ENCODE assay signal across 8 cellular contexts in genomic region chr9:136543830-136544548, GRCh38. TPM values are rescaled to one million over a fixed set of nuclear protein-coding genes. Genes with fewer than 3 reads are reported as not detected.
DNase-seq lines count a peak whose midpoint lies in the region; ATAC-seq and FAIRE-seq lines count a peak whose summit lies in the region.

No MANE protein-coding gene starts in this region.

- H3K27me3 ChIP-seq in mononuclear cell (ENCODE audit: insufficient read depth, low read length), result no peaks in the 10 kb centered on the region

- H3K4me1 ChIP-seq in mononuclear cell (ENCODE audit: insufficient read depth, low read length), result peaks cover 71% of the 10 kb centered on the region

- peak overlapping the region; percentile 84 for H3K4me3 ChIP-seq in mononuclear cell (ENCODE audit: low read length)

- intact Hi-C loops in Right ventricle myocardium superior (cut with DNase I) (no loop called here), cardiac septum (cut with DNase I) (no loop called here)

- ATAC-seq in Right ventricle myocardium superior (ENCODE audit: poor library complexity) (no peak), GM19035 (IDR thresholded peaks at IDR 0.05; ENCODE audit: unreplicated experiment) (no peak), HG03045 (IDR thresholded peaks at IDR 0.05; ENCODE audit: unreplicated experiment) (no peak), GM18868 (IDR thresholded peaks at IDR 0.05; ENCODE audit: unreplicated experiment) (no peak)

- DNase-seq in Right ventricle myocardium superior, result peak; percentile 67
- DNase-seq in cardiac septum (ENCODE audit: low spot score), result no peak
- peak; percentile 67 for DNase-seq in dermis blood vessel endothelial cell
- DNase-seq in urothelium cell line (ENCODE audit: low spot score), result peak; percentile 31

- FAIRE-seq in urothelium cell line (lab: Jason Lieb, UNC), result no peak

- no peaks in the 10 kb centered on the region for H3K9me3 ChIP-seq in mononuclear cell (ENCODE audit: low read depth, low read length)

RNA-seq across cellular contexts. Expression of gene NOTCH1, which starts 1.9 kb away (rescaled TPM):
- total RNA-seq in Right ventricle myocardium superior (16.8 TPM), cardiac septum (29.7 TPM), dermis blood vessel endothelial cell (157 and 319 TPM in 2 replicates), mononuclear cell (28.1 TPM)
